In genomic region chr6:31663087-31663960, GRCh38 we compare ENCODE assay signal across 1 cellular context.
A peak's percentile ranks its signal among the peaks of the same experiment; 100 is the strongest.
TF ChIP-seq lines count a peak whose summit lies in the region.

No MANE protein-coding gene starts in this region.

TF ChIP-seq in HEK293, 187 proteins besides CTCF, POLR2A, EP300 and RAD21 (continued from another document):
- TF ChIP-seq ZNF362 (tag by site-specific recombination; IDR thresholded peaks at IDR 0.05), result peak; percentile 72; the same call in 1 of the 2 replicates
- no peak for TF ChIP-seq ZNF843 (tag by site-specific recombination; IDR thresholded peaks at IDR 0.05)
- TF ChIP-seq PRDM4 (tag by site-specific recombination; IDR thresholded peaks at IDR 0.05), result no peak
